In the genomic region with DNA sequence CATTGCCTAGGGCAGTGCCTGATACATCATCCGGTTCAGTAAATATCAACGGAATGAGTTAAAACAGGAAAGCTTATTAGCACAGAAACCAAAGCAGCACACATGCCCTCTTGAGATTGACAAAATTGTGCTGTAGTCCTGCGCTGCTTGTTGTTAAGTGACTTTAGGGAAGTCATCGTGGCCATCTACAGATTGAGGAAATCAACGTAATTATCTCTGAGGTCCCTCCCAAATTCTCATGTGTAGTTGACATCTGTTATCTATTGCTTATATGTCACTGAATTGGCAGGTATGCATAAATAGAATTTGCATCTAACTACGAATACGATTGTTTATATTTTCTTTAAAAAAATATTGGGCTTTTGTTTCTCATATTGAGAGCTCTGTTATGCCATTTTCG, we compare ENCODE assay signal across 2 cellular contexts.
TF ChIP-seq lines count a peak whose summit lies in the region.

No MANE protein-coding gene starts in this region.

TF ChIP-seq in K562, 482 proteins besides CTCF, POLR2A, EP300 and RAD21:
- 0 out of 4 replicates have a peak, but pooled peaks of 1 of the 2 experiments have one; percentile 26 for TF ChIP-seq KDM1A (IDR thresholded peaks at IDR 0.05)
- no peak for TF ChIP-seq FOXJ3 (CRISPR knock-in tag; IDR thresholded peaks at IDR 0.05)
- no peak for TF ChIP-seq POLR2AphosphoS2 (IDR thresholded peaks at IDR 0.05; ENCODE audit: low read length)
- TF ChIP-seq, protein P1, sequence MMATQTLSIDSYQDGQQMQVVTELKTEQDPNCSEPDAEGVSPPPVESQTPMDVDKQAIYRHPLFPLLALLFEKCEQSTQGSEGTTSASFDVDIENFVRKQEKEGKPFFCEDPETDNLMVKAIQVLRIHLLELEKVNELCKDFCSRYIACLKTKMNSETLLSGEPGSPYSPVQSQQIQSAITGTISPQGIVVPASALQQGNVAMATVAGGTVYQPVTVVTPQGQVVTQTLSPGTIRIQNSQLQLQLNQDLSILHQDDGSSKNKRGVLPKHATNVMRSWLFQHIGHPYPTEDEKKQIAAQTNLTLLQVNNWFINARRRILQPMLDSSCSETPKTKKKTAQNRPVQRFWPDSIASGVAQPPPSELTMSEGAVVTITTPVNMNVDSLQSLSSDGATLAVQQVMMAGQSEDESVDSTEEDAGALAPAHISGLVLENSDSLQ (IDR thresholded peaks at IDR 0.05) = peak; percentile 13; the same call in 1 of the 2 replicates
- peak; percentile 39; the same call in 1 of the 2 replicates for TF ChIP-seq SPI1 (IDR thresholded peaks at IDR 0.05; ENCODE audit: borderline replicate concordance, low read depth, low read length)

TF ChIP-seq in WTC11, 78 proteins besides CTCF, POLR2A, EP300 and RAD21:
- TF ChIP-seq MXD4 (CRISPR knock-in tag; IDR thresholded peaks at IDR 0.05; ENCODE audit: borderline replicate concordance) = no peak
- no peak for TF ChIP-seq SMAD4 (CRISPR knock-in tag; IDR thresholded peaks at IDR 0.05)
- TF ChIP-seq, protein P2, sequence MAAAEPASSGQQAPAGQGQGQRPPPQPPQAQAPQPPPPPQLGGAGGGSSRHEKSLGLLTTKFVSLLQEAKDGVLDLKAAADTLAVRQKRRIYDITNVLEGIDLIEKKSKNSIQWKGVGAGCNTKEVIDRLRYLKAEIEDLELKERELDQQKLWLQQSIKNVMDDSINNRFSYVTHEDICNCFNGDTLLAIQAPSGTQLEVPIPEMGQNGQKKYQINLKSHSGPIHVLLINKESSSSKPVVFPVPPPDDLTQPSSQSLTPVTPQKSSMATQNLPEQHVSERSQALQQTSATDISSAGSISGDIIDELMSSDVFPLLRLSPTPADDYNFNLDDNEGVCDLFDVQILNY (CRISPR knock-in tag; IDR thresholded peaks at IDR 0.05) = no peak
- no peak for TF ChIP-seq HMGA2 (CRISPR knock-in tag; IDR thresholded peaks at IDR 0.05)
- TF ChIP-seq, protein P3, sequence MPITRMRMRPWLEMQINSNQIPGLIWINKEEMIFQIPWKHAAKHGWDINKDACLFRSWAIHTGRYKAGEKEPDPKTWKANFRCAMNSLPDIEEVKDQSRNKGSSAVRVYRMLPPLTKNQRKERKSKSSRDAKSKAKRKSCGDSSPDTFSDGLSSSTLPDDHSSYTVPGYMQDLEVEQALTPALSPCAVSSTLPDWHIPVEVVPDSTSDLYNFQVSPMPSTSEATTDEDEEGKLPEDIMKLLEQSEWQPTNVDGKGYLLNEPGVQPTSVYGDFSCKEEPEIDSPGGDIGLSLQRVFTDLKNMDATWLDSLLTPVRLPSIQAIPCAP (CRISPR knock-in tag; IDR thresholded peaks at IDR 0.05) = no peak
- no peak for TF ChIP-seq TCF7 (CRISPR knock-in tag; IDR thresholded peaks at IDR 0.05; ENCODE audit: low read depth)
- TF ChIP-seq, protein P4, sequence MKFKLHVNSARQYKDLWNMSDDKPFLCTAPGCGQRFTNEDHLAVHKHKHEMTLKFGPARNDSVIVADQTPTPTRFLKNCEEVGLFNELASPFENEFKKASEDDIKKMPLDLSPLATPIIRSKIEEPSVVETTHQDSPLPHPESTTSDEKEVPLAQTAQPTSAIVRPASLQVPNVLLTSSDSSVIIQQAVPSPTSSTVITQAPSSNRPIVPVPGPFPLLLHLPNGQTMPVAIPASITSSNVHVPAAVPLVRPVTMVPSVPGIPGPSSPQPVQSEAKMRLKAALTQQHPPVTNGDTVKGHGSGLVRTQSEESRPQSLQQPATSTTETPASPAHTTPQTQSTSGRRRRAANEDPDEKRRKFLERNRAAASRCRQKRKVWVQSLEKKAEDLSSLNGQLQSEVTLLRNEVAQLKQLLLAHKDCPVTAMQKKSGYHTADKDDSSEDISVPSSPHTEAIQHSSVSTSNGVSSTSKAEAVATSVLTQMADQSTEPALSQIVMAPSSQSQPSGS (CRISPR knock-in tag; IDR thresholded peaks at IDR 0.05; ENCODE audit: borderline replicate concordance, low read depth) = no peak
- TF ChIP-seq, protein P5, sequence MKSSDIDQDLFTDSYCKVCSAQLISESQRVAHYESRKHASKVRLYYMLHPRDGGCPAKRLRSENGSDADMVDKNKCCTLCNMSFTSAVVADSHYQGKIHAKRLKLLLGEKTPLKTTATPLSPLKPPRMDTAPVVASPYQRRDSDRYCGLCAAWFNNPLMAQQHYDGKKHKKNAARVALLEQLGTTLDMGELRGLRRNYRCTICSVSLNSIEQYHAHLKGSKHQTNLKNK (CRISPR knock-in tag; IDR thresholded peaks at IDR 0.05) = no peak
- no peak for TF ChIP-seq CREM (CRISPR knock-in tag; IDR thresholded peaks at IDR 0.05)
